1 cellular context compared by ENCODE assay signal in the genomic region with DNA sequence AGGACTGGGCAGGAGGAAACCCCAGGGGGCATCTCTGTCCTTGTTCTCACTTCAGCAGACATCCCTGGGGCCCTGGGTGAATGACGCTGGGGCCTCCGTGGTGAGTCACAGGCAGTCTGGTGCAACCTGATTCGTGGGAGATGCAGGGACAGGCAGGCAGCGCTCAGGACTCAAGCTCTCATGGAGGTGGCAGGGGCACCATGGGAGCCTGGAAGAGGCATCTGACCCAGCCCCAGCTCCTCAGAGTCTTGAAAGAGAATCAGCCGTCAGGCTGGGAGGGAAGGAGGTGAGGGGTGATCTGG.
TF ChIP-seq lines count a peak whose summit lies in the region.

No MANE protein-coding gene starts in this region.

TF ChIP-seq in IMR-90, 13 proteins besides CTCF, POLR2A, EP300 and RAD21:
- TF ChIP-seq RCOR1 (IDR thresholded peaks at IDR 0.05; ENCODE audit: insufficient replicate concordance, low read length) (no peak), CHD1 (IDR thresholded peaks at IDR 0.05; ENCODE audit: low read depth, low read length) (no peak), BHLHE40 (IDR thresholded peaks at IDR 0.05; ENCODE audit: low read depth, low read length) (no peak), SMC3 (IDR thresholded peaks at IDR 0.05; ENCODE audit: low read depth, low read length) (no peak), MXI1 (IDR thresholded peaks at IDR 0.05; ENCODE audit: borderline replicate concordance, low read depth, low read length) (no peak), MAFK (IDR thresholded peaks at IDR 0.05; ENCODE audit: low read depth, low read length) (no peak), NFE2L2 (IDR thresholded peaks at IDR 0.05; ENCODE audit: low read depth, low read length) (no peak), CEBPB (IDR thresholded peaks at IDR 0.05; ENCODE audit: low read depth, low read length) (no peak), MAZ (IDR thresholded peaks at IDR 0.05; ENCODE audit: borderline replicate concordance, low read depth, low read length) (no peak), RFX5 (IDR thresholded peaks at IDR 0.05; ENCODE audit: low read depth, low read length) (no peak), FOS (IDR thresholded peaks at IDR 0.05; ENCODE audit: low read depth, low read length) (no peak)
- TF ChIP-seq, protein P1, sequence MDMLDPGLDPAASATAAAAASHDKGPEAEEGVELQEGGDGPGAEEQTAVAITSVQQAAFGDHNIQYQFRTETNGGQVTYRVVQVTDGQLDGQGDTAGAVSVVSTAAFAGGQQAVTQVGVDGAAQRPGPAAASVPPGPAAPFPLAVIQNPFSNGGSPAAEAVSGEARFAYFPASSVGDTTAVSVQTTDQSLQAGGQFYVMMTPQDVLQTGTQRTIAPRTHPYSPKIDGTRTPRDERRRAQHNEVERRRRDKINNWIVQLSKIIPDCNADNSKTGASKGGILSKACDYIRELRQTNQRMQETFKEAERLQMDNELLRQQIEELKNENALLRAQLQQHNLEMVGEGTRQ (IDR thresholded peaks at IDR 0.05; ENCODE audit: low read depth, low read length) = no peak
- TF ChIP-seq, protein P2, sequence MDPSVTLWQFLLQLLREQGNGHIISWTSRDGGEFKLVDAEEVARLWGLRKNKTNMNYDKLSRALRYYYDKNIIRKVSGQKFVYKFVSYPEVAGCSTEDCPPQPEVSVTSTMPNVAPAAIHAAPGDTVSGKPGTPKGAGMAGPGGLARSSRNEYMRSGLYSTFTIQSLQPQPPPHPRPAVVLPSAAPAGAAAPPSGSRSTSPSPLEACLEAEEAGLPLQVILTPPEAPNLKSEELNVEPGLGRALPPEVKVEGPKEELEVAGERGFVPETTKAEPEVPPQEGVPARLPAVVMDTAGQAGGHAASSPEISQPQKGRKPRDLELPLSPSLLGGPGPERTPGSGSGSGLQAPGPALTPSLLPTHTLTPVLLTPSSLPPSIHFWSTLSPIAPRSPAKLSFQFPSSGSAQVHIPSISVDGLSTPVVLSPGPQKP (IDR thresholded peaks at IDR 0.05; ENCODE audit: borderline replicate concordance, low read depth, low read length) = no peak
